ENCODE assay signal across 8 cellular contexts in genomic region chr13:46492946-46493345, GRCh38.
DNase-seq lines count a peak whose midpoint lies in the region; TF ChIP-seq lines count a peak whose summit lies in the region.

No MANE protein-coding gene starts in this region.

- H3K9ac ChIP-seq in adipocyte (ENCODE audit: low read length) = no peak overlapping the region

- H3K27me3 ChIP-seq in adipocyte (replicated peaks; ENCODE audit: control insufficient read depth, insufficient read depth, low read length) (no peaks in the 10 kb centered on the region), iPS DF 6.9 (ENCODE audit: control insufficient read depth, insufficient read depth, low read length) (no peaks in the 10 kb centered on the region; the same call in 1 of the 2 replicates), suprapubic skin (no peaks in the 10 kb centered on the region)

- DNase-seq in NCI-H1105 treated with DMSO at 0.1 percent for 48 hours (lab: John Stamatoyannopoulos, UW) (peak; percentile 37), NCI-H1105 (lab: John Stamatoyannopoulos, UW) (no peak), LNCaP clone FGC (ENCODE audit: low read depth) (peak; percentile 68), adipocyte (ENCODE audit: low read depth) (peak; percentile 86), iPS DF 6.9 (ENCODE audit: low read depth, low spot score) (peak; percentile 9), suprapubic skin (ENCODE audit: low spot score in 2 of 2) (no peak), NCI-H1436 (lab: John Stamatoyannopoulos, UW) (no peak)
- no peak for DNase-seq in activated effector memory CD4-positive, alpha-beta T cell treated with anti-CD3 and anti-CD28 coated beads, Interleukin-2, amount 50 U/mL, for 16 hours

- H3K4me3 ChIP-seq in LNCaP clone FGC (ENCODE audit: low read depth, low read length) (no peak overlapping the region), adipocyte (ENCODE audit: low read length) (no peak overlapping the region), iPS DF 6.9 (ENCODE audit: low read length) (no peak overlapping the region), suprapubic skin (no peak overlapping the region)

- no peak for TF ChIP-seq POLR2A in suprapubic skin (IDR thresholded peaks at IDR 0.05)

- H3K27ac ChIP-seq in iPS DF 6.9 (ENCODE audit: low read length) (no peak overlapping the region), suprapubic skin (no peak overlapping the region)

- no peak for TF ChIP-seq EP300 in suprapubic skin (IDR thresholded peaks at IDR 0.05)

- H3K9me3 ChIP-seq in adipocyte (ENCODE audit: control insufficient read depth, low read length) (no peaks in the 10 kb centered on the region), iPS DF 6.9 (ENCODE audit: control insufficient read depth, insufficient read depth, low read length) (no peaks in the 10 kb centered on the region), suprapubic skin (no peaks in the 10 kb centered on the region)

- no CpG with 5 or more reads among the region's 1 CpG for WGBS in iPS DF 6.9 (ENCODE audit: insufficient coverage, insufficient read length)
- 0% methylated on average over 1 of the region's 1 CpG for WGBS in suprapubic skin

- TF ChIP-seq CTCF in LNCaP clone FGC (IDR thresholded peaks at IDR 0.05; ENCODE audit: control insufficient read depth, extremely low read depth, insufficient read depth) (peak; percentile 53; the same call in 1 of the 2 replicates), suprapubic skin (IDR thresholded peaks at IDR 0.05) (peak; percentile 29 to 40)

- H3K36me3 ChIP-seq in adipocyte (ENCODE audit: control insufficient read depth, insufficient read depth, low read length, severe bottlenecking) (no peaks in the 10 kb centered on the region), iPS DF 6.9 (ENCODE audit: control insufficient read depth, insufficient read depth, low read length) (no peaks in the 10 kb centered on the region), suprapubic skin (no peaks in the 10 kb centered on the region)

- H3K4me1 ChIP-seq in adipocyte (ENCODE audit: control insufficient read depth, insufficient read depth, low read length) (peaks cover 26% of the 10 kb centered on the region), iPS DF 6.9 (ENCODE audit: control insufficient read depth, insufficient read depth, low read length) (no peaks in the 10 kb centered on the region), suprapubic skin (peaks cover 11% of the 10 kb centered on the region)

Comparison
In these comparisons a context has a peak if more than half of its experiments do, and no peak if none do; other contexts are left out.
1. DNase-seq: peak in NCI-H1105 treated with DMSO at 0.1 percent for 48 hours (single experiment), LNCaP clone FGC (single experiment), adipocyte (single experiment) and iPS DF 6.9 (single experiment); none in NCI-H1105 (single experiment), suprapubic skin (0 of 2), NCI-H1436 (single experiment) and activated effector memory CD4-positive, alpha-beta T cell treated with anti-CD3 and anti-CD28 coated beads, Interleukin-2, amount 50 U/mL, for 16 hours (single experiment).